In genomic region chr5:96320797-96321196, GRCh38 we compare ENCODE assay signal across 2 cellular contexts.
TF ChIP-seq lines count a peak whose summit lies in the region.

No MANE protein-coding gene starts in this region.

TF ChIP-seq in HCT116, 20 proteins besides CTCF, POLR2A, EP300 and RAD21:
- TF ChIP-seq FOSL1 (IDR thresholded peaks at IDR 0.05; ENCODE audit: low read depth) (peak; percentile 18; the same call in 1 of the 2 replicates), TCF7L2 (IDR thresholded peaks at IDR 0.05; ENCODE audit: borderline replicate concordance, extremely low read depth, insufficient read depth, insufficient read length) (no peak), MAX (IDR thresholded peaks at IDR 0.05) (no peak), SRF (IDR thresholded peaks at IDR 0.05; ENCODE audit: low read depth) (peak; percentile 60; the same call in 1 of the 2 replicates), CEBPB (IDR thresholded peaks at IDR 0.05; ENCODE audit: low read depth) (peak; percentile 66)

TF ChIP-seq in endothelial cell of umbilical vein, 7 proteins besides CTCF, POLR2A, EP300 and RAD21:
- peak; percentile 15 for TF ChIP-seq FOS (IDR thresholded peaks at IDR 0.05; ENCODE audit: borderline replicate concordance, insufficient read depth, low read length)
- no peak for TF ChIP-seq POLR2AphosphoS5 (IDR thresholded peaks at IDR 0.05; ENCODE audit: insufficient read depth, low read depth, low read length)
